ENCODE assay signal across 26 cellular contexts in the genomic region with DNA sequence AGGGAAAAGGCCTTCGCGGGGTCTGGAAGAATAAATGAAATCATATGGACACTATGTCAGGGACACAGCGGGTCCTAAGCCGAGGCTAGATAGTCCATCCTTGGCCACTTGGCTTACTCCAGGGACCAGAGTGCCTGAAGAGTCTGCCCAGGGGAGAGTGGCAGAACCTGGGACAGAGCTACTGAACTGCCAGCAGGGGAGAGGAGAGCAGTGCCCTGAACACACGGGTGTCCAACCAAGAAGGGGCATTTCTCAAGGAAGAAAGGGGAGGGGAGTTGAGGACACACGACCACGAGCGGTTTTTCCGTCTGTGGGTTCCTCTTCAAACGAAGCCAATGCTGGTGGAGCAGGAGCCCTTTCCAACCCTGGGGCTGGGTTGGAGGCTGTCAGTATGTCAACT. TPM values are rescaled to one million over a fixed set of nuclear protein-coding genes. Genes with fewer than 3 reads are reported as not detected.
DNase-seq lines count a peak whose midpoint lies in the region; ATAC-seq, FAIRE-seq and TF ChIP-seq lines count a peak whose summit lies in the region.
"Had no signal": no experiment of that assay in that cellular context is flagged by ENCODE, and none has a peak within 500 bp of the region (broad histone marks: within the 10 kb centered on the region; RNA-seq: fewer than 3 reads in every experiment).

No MANE protein-coding gene starts in this region.

- DNase-seq in DMS114 treated with DMSO at 0.1 percent for 48 hours (lab: John Stamatoyannopoulos, UW; ENCODE audit: unreplicated experiment), result peak; percentile 32
- no peak for DNase-seq in IMR-90
- DNase-seq in H1 (ENCODE audit: low read depth in 1 of 2, low spot score in 2 of 2), result no peak
- no peak for DNase-seq in osteoblast (ENCODE audit: insufficient read length, low spot score, missing footprints)
- no peak for DNase-seq in mucosa of descending colon
- DNase-seq in SKM-1 treated with dmso at 0.1 percent for 144 hours (lab: John Stamatoyannopoulos, UW; ENCODE audit: unreplicated experiment), result no peak
- no peak for DNase-seq in NCI-H1694 treated with DMSO at 0.1 percent for 48 hours (lab: John Stamatoyannopoulos, UW)
- DNase-seq: activated CD4-positive, alpha-beta T cell treated with anti-CD3 and anti-CD28 coated beads for 36 hours; DND-41; dorsolateral prefrontal cortex; hippocampal formation; kidney; NCI-H1417 treated with DMSO at 0.1 percent for 48 hours; NCI-H526 treated with DMSO at 0.1 percent for 48 hours; stimulated activated CD4-positive, alpha-beta T cell treated with anti-CD3 and anti-CD28 coated beads, Interleukin-2, amount 100 ng/mL, for 24 hours; stimulated activated naive CD8-positive, alpha-beta T cell treated with anti-CD3 and anti-CD28 coated beads, Interleukin-15, Interleukin-2, amounts not matched to agents 100 U/mL and 50 U/mL, for 24 hours; SW 1271 had no signal

- H3K4ac ChIP-seq in IMR-90 (ENCODE audit: low read depth, low read length) (no peak overlapping the region), H1 (replicated peaks; ENCODE audit: insufficient read length, low read depth, low read length) (no peak overlapping the region)

- CTCF ChIA-PET in IMR-90 (lab: Yijun Ruan, JAX), result no interaction called here
- CTCF ChIA-PET in H1 (lab: Charles Lee; ENCODE audit: partially characterized antibody), result interaction anchor here (0.9 to 3.0 kb wide), 16 partner anchors 9 to 613 kb away, joined by 3 to 18 read pairs (median 4); no protein-coding TSS in a partner anchor

- intact Hi-C loops in IMR-90 (cut with micrococcal nuclease) (no loop called here), mucosa of descending colon (cut with DNase I, micrococcal nuclease) (no loop called here)

- TF ChIP-seq CTCF in IMR-90 (conservative IDR thresholded peaks at IDR 0.05; ENCODE audit: low read depth, low read length) (no peak), H1 (IDR thresholded peaks at IDR 0.05; ENCODE audit: control extremely low read depth in 1 of 3, insufficient read depth in 1 of 3, low read depth in 1 of 3, low read length in 3 of 3) (no peak), osteoblast (IDR thresholded peaks at IDR 0.05; ENCODE audit: extremely low read depth, low read depth, low read length) (no peak), mucosa of descending colon (IDR thresholded peaks at IDR 0.05) (no peak)

- no peak for ATAC-seq in IMR-90 (ENCODE audit: low read depth)
- no peak for ATAC-seq in mucosa of descending colon
- no peak for ATAC-seq in GM21717 (IDR thresholded peaks at IDR 0.05; ENCODE audit: unreplicated experiment)
- ATAC-seq: activated CD4-positive, alpha-beta T cell treated with anti-CD3 and anti-CD28 coated beads for 36 hours; stimulated activated naive CD8-positive, alpha-beta T cell treated with anti-CD3 and anti-CD28 coated beads, Interleukin-15, Interleukin-2, amounts not matched to agents 100 U/mL and 50 U/mL, for 24 hours had no signal

- WGBS in IMR-90 (ENCODE audit: extremely low coverage in 2 of 2, insufficient read length in 1 of 2), 2 experiments, result 56% methylated on average over 6 of the region's 10 CpGs; no CpG with 5 or more reads in 1 of the 2 experiments
- WGBS in H1 (ENCODE audit: extremely low coverage in 1 of 2, insufficient coverage in 1 of 2, insufficient read length in 1 of 2, insufficient replicate concordance in 2 of 2, low coverage in 1 of 2, low lambda C conversion rate in 2 of 2, missing lambda C conversion rate in 1 of 2), 2 experiments, result 92% methylated on average over 10 of the region's 10 CpGs; no CpG with 5 or more reads in 1 of the 2 experiments

- TF ChIP-seq RAD21 in IMR-90 (IDR thresholded peaks at IDR 0.05; ENCODE audit: low read length), result no peak
- TF ChIP-seq RAD21 in H1 (IDR thresholded peaks at IDR 0.05 in 1 of 2, conservative IDR thresholded peaks at IDR 0.05 in 1 of 2; ENCODE audit: low read depth in 2 of 2, low read length in 2 of 2), result no peak

- H3K18ac ChIP-seq in IMR-90 (ENCODE audit: low read depth, low read length) (no peak overlapping the region), H1 (ENCODE audit: extremely low read depth, low read length) (no peak overlapping the region)

- POLR2A ChIA-PET in IMR-90 (lab: Charles Lee; ENCODE audit: unreplicated experiment), result no interaction called here
- POLR2A ChIA-PET in H1 (lab: Charles Lee; ENCODE audit: partially characterized antibody), result interaction anchor here (0.5 to 1.4 kb wide), 3 partner anchors 21 to 56 kb away, joined by 3 to 5 read pairs (median 4); no protein-coding TSS in a partner anchor

- no peak overlapping the region for H3K4me2 ChIP-seq in IMR-90 (ENCODE audit: low read depth, low read length)
- H3K4me2 ChIP-seq in H1 (ENCODE audit: insufficient read depth in 1 of 2, low read depth in 2 of 2, low read length in 2 of 2), result peak overlapping the region in 1 of 2 experiments; percentile 80; a peak in 1 of 4 replicates
- peak overlapping the region; percentile 65 for H3K4me2 ChIP-seq in osteoblast (ENCODE audit: insufficient read depth, low read length)

- no peak overlapping the region for H2BK15ac ChIP-seq in IMR-90 (ENCODE audit: low read depth, low read length)
- H2BK15ac ChIP-seq in H1 (ENCODE audit: low read length), result no peak overlapping the region

- H4K5ac ChIP-seq in IMR-90 (ENCODE audit: low read depth, low read length) (no peak overlapping the region), H1 (ENCODE audit: insufficient read length, low read depth, low read length) (no peak overlapping the region)

- H4K91ac ChIP-seq in IMR-90 (ENCODE audit: insufficient read depth, low read depth, low read length) (no peak overlapping the region), H1 (replicated peaks; ENCODE audit: insufficient read length, low read length) (no peak overlapping the region)

- H3K23ac ChIP-seq in IMR-90 (ENCODE audit: low read depth, low read length), result no peak overlapping the region
- no peak overlapping the region for H3K23ac ChIP-seq in H1 (ENCODE audit: insufficient read length)

- H3K23me2 ChIP-seq in H1 (ENCODE audit: low read depth, low read length), result peaks cover 9% of the 10 kb centered on the region; the same call in 1 of the 2 replicates

- H4K8ac ChIP-seq in IMR-90 (ENCODE audit: low read depth in 2 of 2, low read length in 2 of 2), result no peak overlapping the region
- H4K8ac ChIP-seq in H1 (ENCODE audit: extremely low read depth, insufficient read depth, low read length), result no peak overlapping the region

- no peak overlapping the region for H3K4me3 ChIP-seq in IMR-90 (ENCODE audit: insufficient read depth, low read depth, low read length)
- H3K4me3 ChIP-seq in H1 (ENCODE audit: extremely low read depth in 1 of 4, insufficient read depth in 2 of 4, low read depth in 3 of 4, low read length in 4 of 4), result peak overlapping the region in 1 of 4 experiments; percentile 73; a peak in 4 of 8 replicates
- H3K4me3 ChIP-seq in osteoblast (ENCODE audit: insufficient read depth, low read length), result peak overlapping the region; percentile 70
- H3K4me3 ChIP-seq in mucosa of descending colon, result no peak overlapping the region

- H3K9ac ChIP-seq in IMR-90 (ENCODE audit: low read depth, low read length), result no peak overlapping the region
- no peak overlapping the region for H3K9ac ChIP-seq in H1 (replicated peaks in 1 of 4; ENCODE audit: extremely low read depth in 1 of 4, low read depth in 3 of 4, low read length in 3 of 4)

- H3K27me3 ChIP-seq in IMR-90 (ENCODE audit: control insufficient read depth, insufficient read depth, low read length), result peaks cover 42% of the 10 kb centered on the region
- H3K27me3 ChIP-seq in H1 (replicated peaks in 1 of 4; ENCODE audit: control insufficient read depth in 3 of 4, extremely low read depth in 1 of 4, insufficient read depth in 3 of 4, low read length in 3 of 4), result peaks cover 20 to 59% (median 46%) of the 10 kb centered on the region in 4 experiments
- peaks cover 33% of the 10 kb centered on the region for H3K27me3 ChIP-seq in osteoblast (ENCODE audit: insufficient read depth, low read length)

- in situ Hi-C loops in IMR-90 (cut with MboI; ENCODE audit: low sequenced_read_pairs), result no loop called here

- H2BK12ac ChIP-seq in H1 (ENCODE audit: low read depth, low read length), result no peak overlapping the region

- H3K36me3 ChIP-seq in IMR-90 (ENCODE audit: control insufficient read depth, insufficient read depth, low read length), result no peaks in the 10 kb centered on the region
- H3K36me3 ChIP-seq in H1 (ENCODE audit: control insufficient read depth in 2 of 4, insufficient read depth in 4 of 4, low read length in 3 of 4), result no peaks in the 10 kb centered on the region
- H3K36me3 ChIP-seq in osteoblast (ENCODE audit: insufficient read depth, low read length), result no peaks in the 10 kb centered on the region
- H3K36me3 ChIP-seq in mucosa of descending colon (ENCODE audit: low read depth), result no peaks in the 10 kb centered on the region
- H3K36me3 ChIP-seq: tibial nerve had no signal

- H2AK9ac ChIP-seq in IMR-90 (replicated peaks; ENCODE audit: low read depth, low read length, poor library complexity), result no peak overlapping the region

- BruUV-seq in IMR-90 (replicated peaks; lab: Mats Ljungman, UMichigan), result no TSS peak

- TF ChIP-seq EP300 in H1 (IDR thresholded peaks at IDR 0.05; ENCODE audit: borderline replicate concordance in 1 of 2, low read depth in 2 of 2, low read length in 2 of 2), result no peak

- H3K9me1 ChIP-seq in IMR-90 (ENCODE audit: insufficient read depth, low read length), result no peaks in the 10 kb centered on the region

- no peaks in the 10 kb centered on the region for H3K79me2 ChIP-seq in H1 (ENCODE audit: control insufficient read depth in 1 of 2, insufficient read depth in 2 of 2, low read length in 2 of 2)
- H3K79me2 ChIP-seq in osteoblast (ENCODE audit: insufficient read depth, low read length), result peaks cover 21% of the 10 kb centered on the region

- H4K20me1 ChIP-seq in IMR-90 (ENCODE audit: insufficient read depth, low read length) (no peaks in the 10 kb centered on the region), H1 (replicated peaks in 1 of 2; ENCODE audit: control insufficient read depth in 1 of 2, insufficient read depth in 2 of 2, low read length in 2 of 2) (peaks cover 0 to 2% of the 10 kb centered on the region in 2 experiments), osteoblast (ENCODE audit: insufficient read depth, low read length) (peaks cover 4% of the 10 kb centered on the region)

- H3K79me1 ChIP-seq in IMR-90 (ENCODE audit: low read depth in 1 of 2, low read length in 2 of 2), result no peaks in the 10 kb centered on the region
- H3K79me1 ChIP-seq in H1 (ENCODE audit: low read depth, low read length), result no peaks in the 10 kb centered on the region

- H3K27ac ChIP-seq in IMR-90 (ENCODE audit: insufficient read depth, low read length), result no peak overlapping the region
- H3K27ac ChIP-seq in H1 (ENCODE audit: low read depth, low read length), result no peak overlapping the region
- H3K27ac ChIP-seq in osteoblast (ENCODE audit: low read depth, low read length), result no peak overlapping the region
- H3K27ac ChIP-seq: dorsolateral prefrontal cortex, skin epidermis, tibial nerve had no signal

- FAIRE-seq in H1 (lab: Jason Lieb, UNC), result no peak
- FAIRE-seq: bronchial epithelial cell, H54, HTR-8/SVneo, kidney, TTC549 had no signal

- H2BK5ac ChIP-seq in IMR-90 (ENCODE audit: low read depth, low read length, poor library complexity, severe bottlenecking) (no peak overlapping the region), H1 (ENCODE audit: low read depth, low read length) (no peak overlapping the region)

- H2AFZ ChIP-seq in IMR-90 (replicated peaks; ENCODE audit: low read length, poor library complexity) (peak overlapping the region; percentile 65), H1 (ENCODE audit: low read length) (no peak overlapping the region), osteoblast (ENCODE audit: low read length) (no peak overlapping the region)

- TF ChIP-seq POLR2A in IMR-90 (IDR thresholded peaks at IDR 0.05; ENCODE audit: low read depth, low read length), result no peak
- no peak for TF ChIP-seq POLR2A in H1 (IDR thresholded peaks at IDR 0.05; ENCODE audit: control extremely low read depth in 1 of 2, low read depth in 2 of 2, low read length in 2 of 2)

- H3K14ac ChIP-seq in IMR-90 (replicated peaks; ENCODE audit: low read depth, low read length) (no peak overlapping the region), H1 (ENCODE audit: insufficient read length) (no peak overlapping the region)

- H3K56ac ChIP-seq in IMR-90 (ENCODE audit: extremely low read depth, insufficient read depth, low read length), result no peak overlapping the region
- no peak overlapping the region for H3K56ac ChIP-seq in H1 (replicated peaks; ENCODE audit: insufficient read length, low read depth, low read length)

- H2BK20ac ChIP-seq in IMR-90 (ENCODE audit: low read depth, low read length) (no peak overlapping the region), H1 (ENCODE audit: low read length) (no peak overlapping the region)

- H2BK120ac ChIP-seq in IMR-90 (ENCODE audit: low read depth, low read length), result no peak overlapping the region
- H2BK120ac ChIP-seq in H1 (replicated peaks; ENCODE audit: low read depth, low read length), result no peak overlapping the region

- H3K9me3 ChIP-seq in IMR-90 (ENCODE audit: control insufficient read depth, insufficient read depth, low read length) (no peaks in the 10 kb centered on the region), H1 (ENCODE audit: insufficient read depth in 2 of 2, low read depth in 1 of 2, low read length in 1 of 2) (no peaks in the 10 kb centered on the region), osteoblast (ENCODE audit: low read depth, low read length) (no peaks in the 10 kb centered on the region), mucosa of descending colon (no peaks in the 10 kb centered on the region)
- H3K9me3 ChIP-seq: tibial nerve had no signal

- H3K4me1 ChIP-seq in IMR-90 (ENCODE audit: control insufficient read depth, insufficient read depth, low read length), result no peaks in the 10 kb centered on the region
- no peaks in the 10 kb centered on the region; a peak in 4 of 7 replicates for H3K4me1 ChIP-seq in H1 (replicated peaks in 1 of 4; ENCODE audit: control insufficient read depth in 3 of 4, insufficient read depth in 4 of 4, low read length in 3 of 4)
- H3K4me1 ChIP-seq in osteoblast (ENCODE audit: insufficient read depth, low read length), result peaks cover 8% of the 10 kb centered on the region
- H3K4me1 ChIP-seq in mucosa of descending colon (ENCODE audit: low read depth), result no peaks in the 10 kb centered on the region

- dilution Hi-C loops in IMR-90 (cut with HindIII; ENCODE audit: low sequenced_read_pairs, unreplicated experiment), result no loop called here

- H2AK5ac ChIP-seq in IMR-90 (ENCODE audit: low read depth, low read length) (no peak overlapping the region), H1 (ENCODE audit: low read depth, low read length) (no peak overlapping the region)

RNA-seq across cellular contexts. Expression of gene ACAN, which starts 1.0 kb away (rescaled TPM):
- total RNA-seq in IMR-90 (2012; rRNA removed) (0.54 and 0.56 TPM in 2 replicates), osteoblast (4.7 and 12.7 TPM in 2 replicates), mucosa of descending colon (1 to 10 TPM in 1 of 3 donors, under 1 TPM in 2; 0.09 to 1.3 (median 0.23) TPM)
- polyA plus RNA-seq in IMR-90 (2012; rRNA removed) (0.96 and 1.2 TPM in 2 replicates), H1 (2011; rRNA removed) (0.73 and 1.2 TPM in 2 replicates)
- polyA plus RNA-seq in IMR-90 (2012; cell fraction: cytosol; rRNA removed), result 1.1 and 1.3 TPM in 2 replicates
- 0.85 and 1.8 TPM in 2 replicates for polyA plus RNA-seq in IMR-90 (2012; cell fraction: nucleus; rRNA removed; ENCODE audit: low replicate concordance)
- 0.67 and 0.71 TPM in 2 replicates for total RNA-seq in H1 (2021; fragmentation: NEBNext Ultra II Directional; extraction: Animal tissue kit (Norgen Biotek cat#: 25700))
- polyA plus RNA-seq in H1 (2011; cell fraction: cytosol; rRNA removed), result 0.26 TPM
- 1.0 TPM for polyA plus RNA-seq in H1 (2011; cell fraction: nucleus; rRNA removed)
- 0.59 to 1.4 TPM (median 1.2 TPM) in 4 replicates for polyA plus RNA-seq in H1 (2012, experiment 1 of 2)
- polyA plus RNA-seq in H1 (2012, experiment 2 of 2), result 0.49 TPM
- polyA plus RNA-seq in H1 (2013, experiment 1 of 2), result 1.6 TPM
- polyA plus RNA-seq in H1 (2013, experiment 2 of 2), result 1.3 TPM
- polyA minus RNA-seq in H1 (2011; rRNA and poly(A)+ RNA removed), result 0.85 and 1.00 TPM in 2 replicates
- polyA minus RNA-seq in H1 (2011; cell fraction: cytosol; rRNA and poly(A)+ RNA removed), result 1.5 TPM
- polyA minus RNA-seq in H1 (2011; cell fraction: nucleus; rRNA and poly(A)+ RNA removed), result 0.80 TPM
- total RNA-seq: activated CD4-positive, alpha-beta T cell treated with anti-CD3 and anti-CD28 coated beads for 36 hours; bronchial epithelial cell; fibroblast of villous mesenchyme; lung microvascular endothelial cell had no signal
